ENCODE assay signal across 1 cellular context in the genomic region with DNA sequence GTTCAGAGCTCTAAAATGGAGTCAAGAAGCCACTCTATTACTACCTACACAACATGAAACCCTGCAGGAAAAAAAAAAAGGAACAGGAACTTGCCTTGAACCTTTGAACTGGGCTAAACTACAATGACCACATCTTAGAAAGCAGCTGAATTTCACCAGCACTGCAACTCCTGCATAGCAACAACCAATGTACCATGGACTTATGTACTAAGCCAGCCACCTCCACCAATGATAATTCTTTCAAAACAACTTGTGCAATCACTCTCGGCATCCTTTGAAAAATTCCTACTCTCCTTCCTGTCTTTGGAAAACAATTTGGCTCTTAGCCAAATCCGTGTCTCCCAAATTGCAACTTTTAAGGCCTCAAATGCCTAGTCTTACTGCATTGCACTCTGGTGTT.
TF ChIP-seq lines count a peak whose summit lies in the region.

No MANE protein-coding gene starts in this region.

TF ChIP-seq in HepG2, 621 proteins besides CTCF, POLR2A, EP300 and RAD21 (continued from another document and continues in another):
- TF ChIP-seq, protein P1, sequence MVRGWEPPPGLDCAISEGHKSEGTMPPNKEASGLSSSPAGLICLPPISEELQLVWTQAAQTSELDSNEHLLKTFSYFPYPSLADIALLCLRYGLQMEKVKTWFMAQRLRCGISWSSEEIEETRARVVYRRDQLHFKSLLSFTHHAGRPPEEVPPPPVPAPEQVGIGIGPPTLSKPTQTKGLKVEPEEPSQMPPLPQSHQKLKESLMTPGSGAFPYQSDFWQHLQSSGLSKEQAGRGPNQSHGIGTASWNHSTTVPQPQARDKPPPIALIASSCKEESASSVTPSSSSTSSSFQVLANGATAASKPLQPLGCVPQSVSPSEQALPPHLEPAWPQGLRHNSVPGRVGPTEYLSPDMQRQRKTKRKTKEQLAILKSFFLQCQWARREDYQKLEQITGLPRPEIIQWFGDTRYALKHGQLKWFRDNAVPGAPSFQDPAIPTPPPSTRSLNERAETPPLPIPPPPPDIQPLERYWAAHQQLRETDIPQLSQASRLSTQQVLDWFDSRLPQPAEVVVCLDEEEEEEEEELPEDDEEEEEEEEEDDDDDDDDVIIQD (CRISPR knock-in tag; IDR thresholded peaks at IDR 0.05; ENCODE audit: low read depth): peak; percentile 91
- TF ChIP-seq POLR2AphosphoS5 (IDR thresholded peaks at IDR 0.05; ENCODE audit: low read depth, low read length) (no peak), FOSL2 (CRISPR knock-in tag; IDR thresholded peaks at IDR 0.05) (peak; percentile 53), ERF (CRISPR knock-in tag; IDR thresholded peaks at IDR 0.05) (peak; percentile 41; the same call in 1 of the 2 replicates), ZNF12 (CRISPR knock-in tag; IDR thresholded peaks at IDR 0.05) (0 out of 2 replicates have a peak, but pooled peaks have one; percentile 22), ZNF556 (CRISPR knock-in tag; IDR thresholded peaks at IDR 0.05; ENCODE audit: borderline replicate concordance) (peak; percentile 42; the same call in 1 of the 2 replicates), ZBTB3 (CRISPR knock-in tag; IDR thresholded peaks at IDR 0.05; ENCODE audit: borderline replicate concordance, low read depth) (no peak), GFI1 (CRISPR knock-in tag; IDR thresholded peaks at IDR 0.05; ENCODE audit: borderline replicate concordance) (no peak), RFXAP (CRISPR knock-in tag; IDR thresholded peaks at IDR 0.05; ENCODE audit: borderline replicate concordance) (peak; percentile 100), TCF7L2 (IDR thresholded peaks at IDR 0.05; ENCODE audit: low read depth, low read length) (peak; percentile 54), ZNF282 (IDR thresholded peaks at IDR 0.05; ENCODE audit: partially characterized antibody) (no peak), ZBTB7B (CRISPR knock-in tag; IDR thresholded peaks at IDR 0.05) (no peak), LCORL (IDR thresholded peaks at IDR 0.05) (peak; percentile 90), LCORL (CRISPR knock-in tag; IDR thresholded peaks at IDR 0.05) (peak; percentile 47; the same call in 1 of the 2 replicates), NR2F1 (CRISPR knock-in tag; IDR thresholded peaks at IDR 0.05) (peak in 1 of 2 experiments; percentile 58; a peak in 1 of 4 replicates), ZNF883 (CRISPR knock-in tag; IDR thresholded peaks at IDR 0.05; ENCODE audit: not compliant biosample characterization) (no peak), SALL1 (CRISPR knock-in tag; IDR thresholded peaks at IDR 0.05) (peak; percentile 33; the same call in 1 of the 2 replicates), FOSL1 (CRISPR knock-in tag; IDR thresholded peaks at IDR 0.05; ENCODE audit: borderline replicate concordance) (no peak), FOXP1 (IDR thresholded peaks at IDR 0.05) (peak; percentile 52; the same call in 1 of the 2 replicates), FOXP1 (CRISPR knock-in tag; IDR thresholded peaks at IDR 0.05) (peak; percentile 82), PPARG (CRISPR knock-in tag; conservative IDR thresholded peaks at IDR 0.05) (no peak), DPF2 (CRISPR knock-in tag; IDR thresholded peaks at IDR 0.05; ENCODE audit: borderline replicate concordance, low read depth) (0 out of 2 replicates have a peak, but pooled peaks have one; percentile 30), ZNF101 (CRISPR knock-in tag; IDR thresholded peaks at IDR 0.05; ENCODE audit: borderline replicate concordance, low read depth) (no peak), CEBPG (CRISPR knock-in tag; IDR thresholded peaks at IDR 0.05) (peak; percentile 91), SOX6 (IDR thresholded peaks at IDR 0.05) (no peak), SOX6 (CRISPR knock-in tag; IDR thresholded peaks at IDR 0.05) (peak; percentile 89), CENPX (CRISPR knock-in tag; IDR thresholded peaks at IDR 0.05) (no peak), ELF1 (CRISPR knock-in tag; IDR thresholded peaks at IDR 0.05) (peak; percentile 60), NFYB (CRISPR knock-in tag; IDR thresholded peaks at IDR 0.05) (peak; percentile 75), ATF3 (CRISPR knock-in tag; IDR thresholded peaks at IDR 0.05) (no peak), TCF7 (IDR thresholded peaks at IDR 0.05; ENCODE audit: low read depth) (peak; percentile 91), STAT6 (CRISPR knock-in tag; IDR thresholded peaks at IDR 0.05; ENCODE audit: borderline replicate concordance) (no peak), NKX3-1 (CRISPR knock-in tag; IDR thresholded peaks at IDR 0.05) (no peak), NR2F2 (IDR thresholded peaks at IDR 0.05; ENCODE audit: borderline replicate concordance, low read depth) (0 out of 2 replicates have a peak, but pooled peaks have one; percentile 35), ZNF652 (CRISPR knock-in tag; IDR thresholded peaks at IDR 0.05; ENCODE audit: borderline replicate concordance, low read depth) (no peak), ATF6 (CRISPR knock-in tag; conservative IDR thresholded peaks at IDR 0.05) (no peak), ZNF775 (CRISPR knock-in tag; IDR thresholded peaks at IDR 0.05; ENCODE audit: borderline replicate concordance) (no peak), SPEN (CRISPR knock-in tag; IDR thresholded peaks at IDR 0.05; ENCODE audit: low read depth) (no peak), ZNF350 (CRISPR knock-in tag; IDR thresholded peaks at IDR 0.05; ENCODE audit: borderline replicate concordance, low read depth) (no peak), MIER2 (CRISPR knock-in tag; IDR thresholded peaks at IDR 0.05) (no peak; the same call in 1 of the 2 replicates), ZFP41 (CRISPR knock-in tag; IDR thresholded peaks at IDR 0.05; ENCODE audit: borderline replicate concordance) (no peak)
- TF ChIP-seq, protein P2, sequence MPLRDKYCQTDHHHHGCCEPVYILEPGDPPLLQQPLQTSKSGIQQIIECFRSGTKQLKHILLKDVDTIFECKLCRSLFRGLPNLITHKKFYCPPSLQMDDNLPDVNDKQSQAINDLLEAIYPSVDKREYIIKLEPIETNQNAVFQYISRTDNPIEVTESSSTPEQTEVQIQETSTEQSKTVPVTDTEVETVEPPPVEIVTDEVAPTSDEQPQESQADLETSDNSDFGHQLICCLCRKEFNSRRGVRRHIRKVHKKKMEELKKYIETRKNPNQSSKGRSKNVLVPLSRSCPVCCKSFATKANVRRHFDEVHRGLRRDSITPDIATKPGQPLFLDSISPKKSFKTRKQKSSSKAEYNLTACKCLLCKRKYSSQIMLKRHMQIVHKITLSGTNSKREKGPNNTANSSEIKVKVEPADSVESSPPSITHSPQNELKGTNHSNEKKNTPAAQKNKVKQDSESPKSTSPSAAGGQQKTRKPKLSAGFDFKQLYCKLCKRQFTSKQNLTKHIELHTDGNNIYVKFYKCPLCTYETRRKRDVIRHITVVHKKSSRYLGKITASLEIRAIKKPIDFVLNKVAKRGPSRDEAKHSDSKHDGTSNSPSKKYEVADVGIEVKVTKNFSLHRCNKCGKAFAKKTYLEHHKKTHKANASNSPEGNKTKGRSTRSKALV (CRISPR knock-in tag; IDR thresholded peaks at IDR 0.05): no peak
- TF ChIP-seq, protein P3, sequence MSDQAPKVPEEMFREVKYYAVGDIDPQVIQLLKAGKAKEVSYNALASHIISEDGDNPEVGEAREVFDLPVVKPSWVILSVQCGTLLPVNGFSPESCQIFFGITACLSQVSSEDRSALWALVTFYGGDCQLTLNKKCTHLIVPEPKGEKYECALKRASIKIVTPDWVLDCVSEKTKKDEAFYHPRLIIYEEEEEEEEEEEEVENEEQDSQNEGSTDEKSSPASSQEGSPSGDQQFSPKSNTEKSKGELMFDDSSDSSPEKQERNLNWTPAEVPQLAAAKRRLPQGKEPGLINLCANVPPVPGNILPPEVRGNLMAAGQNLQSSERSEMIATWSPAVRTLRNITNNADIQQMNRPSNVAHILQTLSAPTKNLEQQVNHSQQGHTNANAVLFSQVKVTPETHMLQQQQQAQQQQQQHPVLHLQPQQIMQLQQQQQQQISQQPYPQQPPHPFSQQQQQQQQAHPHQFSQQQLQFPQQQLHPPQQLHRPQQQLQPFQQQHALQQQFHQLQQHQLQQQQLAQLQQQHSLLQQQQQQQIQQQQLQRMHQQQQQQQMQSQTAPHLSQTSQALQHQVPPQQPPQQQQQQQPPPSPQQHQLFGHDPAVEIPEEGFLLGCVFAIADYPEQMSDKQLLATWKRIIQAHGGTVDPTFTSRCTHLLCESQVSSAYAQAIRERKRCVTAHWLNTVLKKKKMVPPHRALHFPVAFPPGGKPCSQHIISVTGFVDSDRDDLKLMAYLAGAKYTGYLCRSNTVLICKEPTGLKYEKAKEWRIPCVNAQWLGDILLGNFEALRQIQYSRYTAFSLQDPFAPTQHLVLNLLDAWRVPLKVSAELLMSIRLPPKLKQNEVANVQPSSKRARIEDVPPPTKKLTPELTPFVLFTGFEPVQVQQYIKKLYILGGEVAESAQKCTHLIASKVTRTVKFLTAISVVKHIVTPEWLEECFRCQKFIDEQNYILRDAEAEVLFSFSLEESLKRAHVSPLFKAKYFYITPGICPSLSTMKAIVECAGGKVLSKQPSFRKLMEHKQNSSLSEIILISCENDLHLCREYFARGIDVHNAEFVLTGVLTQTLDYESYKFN (CRISPR knock-in tag; conservative IDR thresholded peaks at IDR 0.05): peak; percentile 91
- TF ChIP-seq, protein P4, sequence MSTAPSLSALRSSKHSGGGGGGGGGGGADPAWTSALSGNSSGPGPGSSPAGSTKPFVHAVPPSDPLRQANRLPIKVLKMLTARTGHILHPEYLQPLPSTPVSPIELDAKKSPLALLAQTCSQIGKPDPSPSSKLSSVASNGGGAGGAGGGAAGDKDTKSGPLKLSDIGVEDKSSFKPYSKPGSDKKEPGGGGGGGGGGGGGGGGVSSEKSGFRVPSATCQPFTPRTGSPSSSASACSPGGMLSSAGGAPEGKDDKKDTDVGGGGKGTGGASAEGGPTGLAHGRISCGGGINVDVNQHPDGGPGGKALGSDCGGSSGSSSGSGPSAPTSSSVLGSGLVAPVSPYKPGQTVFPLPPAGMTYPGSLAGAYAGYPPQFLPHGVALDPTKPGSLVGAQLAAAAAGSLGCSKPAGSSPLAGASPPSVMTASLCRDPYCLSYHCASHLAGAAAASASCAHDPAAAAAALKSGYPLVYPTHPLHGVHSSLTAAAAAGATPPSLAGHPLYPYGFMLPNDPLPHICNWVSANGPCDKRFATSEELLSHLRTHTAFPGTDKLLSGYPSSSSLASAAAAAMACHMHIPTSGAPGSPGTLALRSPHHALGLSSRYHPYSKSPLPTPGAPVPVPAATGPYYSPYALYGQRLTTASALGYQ (CRISPR knock-in tag; IDR thresholded peaks at IDR 0.05): no peak
- TF ChIP-seq, protein P5, sequence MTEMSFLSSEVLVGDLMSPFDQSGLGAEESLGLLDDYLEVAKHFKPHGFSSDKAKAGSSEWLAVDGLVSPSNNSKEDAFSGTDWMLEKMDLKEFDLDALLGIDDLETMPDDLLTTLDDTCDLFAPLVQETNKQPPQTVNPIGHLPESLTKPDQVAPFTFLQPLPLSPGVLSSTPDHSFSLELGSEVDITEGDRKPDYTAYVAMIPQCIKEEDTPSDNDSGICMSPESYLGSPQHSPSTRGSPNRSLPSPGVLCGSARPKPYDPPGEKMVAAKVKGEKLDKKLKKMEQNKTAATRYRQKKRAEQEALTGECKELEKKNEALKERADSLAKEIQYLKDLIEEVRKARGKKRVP (CRISPR knock-in tag; IDR thresholded peaks at IDR 0.05): peak in 1 of 2 experiments; percentile 74; a peak in 2 of 4 replicates
- TF ChIP-seq, protein P6, sequence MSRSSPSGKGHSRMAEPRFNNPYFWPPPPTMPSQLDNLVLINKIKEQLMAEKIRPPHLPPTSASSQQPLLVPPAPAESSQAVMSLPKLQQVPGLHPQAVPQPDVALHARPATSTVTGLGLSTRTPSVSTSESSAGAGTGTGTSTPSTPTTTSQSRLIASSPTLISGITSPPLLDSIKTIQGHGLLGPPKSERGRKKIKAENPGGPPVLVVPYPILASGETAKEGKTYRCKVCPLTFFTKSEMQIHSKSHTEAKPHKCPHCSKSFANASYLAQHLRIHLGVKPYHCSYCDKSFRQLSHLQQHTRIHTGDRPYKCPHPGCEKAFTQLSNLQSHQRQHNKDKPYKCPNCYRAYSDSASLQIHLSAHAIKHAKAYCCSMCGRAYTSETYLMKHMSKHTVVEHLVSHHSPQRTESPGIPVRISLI (CRISPR knock-in tag; IDR thresholded peaks at IDR 0.05; ENCODE audit: borderline replicate concordance): peak; percentile 96
